Comparison of ENCODE assay signal across 1 cellular context in genomic region chr2:189624648-189625355, GRCh38.
TF ChIP-seq lines count a peak whose summit lies in the region.

No MANE protein-coding gene starts in this region.

TF ChIP-seq in K562, 482 proteins besides CTCF, POLR2A, EP300 and RAD21:
- TF ChIP-seq GATAD2A (IDR thresholded peaks at IDR 0.05) = no peak
- no peak for TF ChIP-seq NFIC (IDR thresholded peaks at IDR 0.05)
- no peak for TF ChIP-seq PHF21A (IDR thresholded peaks at IDR 0.05; ENCODE audit: borderline replicate concordance, low read depth)
- no peak for TF ChIP-seq ZNF224 (CRISPR knock-in tag; IDR thresholded peaks at IDR 0.05)
- no peak for TF ChIP-seq MTF1 (CRISPR knock-in tag; IDR thresholded peaks at IDR 0.05; ENCODE audit: borderline replicate concordance)
TF ChIP-seq in K562: peak in this region for 0.
